ENCODE assay signal across 12 cellular contexts in genomic region chr2:43000242-43001054, GRCh38.
DNase-seq lines count a peak whose midpoint lies in the region; ATAC-seq and TF ChIP-seq lines count a peak whose summit lies in the region.
"Had no signal": no experiment of that assay in that cellular context is flagged by ENCODE, and none has a peak within 500 bp of the region (broad histone marks: within the 10 kb centered on the region; RNA-seq: fewer than 3 reads in every experiment).

No MANE protein-coding gene starts in this region.

- H3K27me3 Mint-ChIP-seq in activated B cell treated with CpG ODN at 0.5 μM for 24 hours: peaks cover 5% of the 10 kb centered on the region

- H3K36me3 ChIP-seq in stomach: no peaks in the 10 kb centered on the region
- H3K36me3 ChIP-seq: HAP-1 had no signal

- H3K27ac Mint-ChIP-seq in activated B cell treated with CpG ODN at 0.5 μM for 24 hours: peak overlapping the region; percentile 14
- H3K27ac Mint-ChIP-seq: T-helper 17 cell had no signal

- peak; percentile 15 for TF ChIP-seq POLR2A in GM19099 (IDR thresholded peaks at IDR 0.05; ENCODE audit: extremely low read depth, insufficient read length, low read depth)
- no peak for TF ChIP-seq POLR2A in stomach (IDR thresholded peaks at IDR 0.05)

- DNase-seq in activated B cell treated with CpG ODN at 0.5 μM for 24 hours: no peak
- DNase-seq in left lobe of liver (ENCODE audit: low spot score): peak; percentile 41
- no peak for DNase-seq in stomach
- DNase-seq in ACHN: no peak
- DNase-seq in activated CD4-positive, alpha-beta T cell treated with anti-CD3 and anti-CD28 coated beads, Interleukin-2, amount 50 U/mL, for 1 hour: no peak
- no peak for DNase-seq in stimulated activated naive CD4-positive, alpha-beta T cell (lab: John Stamatoyannopoulos, UW)
- DNase-seq: DMS 273 treated with DMSO at 0.1 percent for 48 hours, MV-4-11, T-helper 17 cell had no signal

- no peak overlapping the region for H3K4me3 Mint-ChIP-seq in activated B cell treated with CpG ODN at 0.5 μM for 24 hours
- H3K4me3 Mint-ChIP-seq: T-helper 17 cell had no signal

- no peak overlapping the region for H3K4me3 ChIP-seq in stomach
- H3K4me3 ChIP-seq: HAP-1, lung had no signal

- peak overlapping the region; percentile 19 to 68 (median 67) for H3K27ac ChIP-seq in stomach

- WGBS in stomach, 5 donors: 75 to 81% (median 78%) methylated on average over 23 to 24 of the region's 25 CpGs

- H3K36me3 Mint-ChIP-seq in activated B cell treated with CpG ODN at 0.5 μM for 24 hours (ENCODE audit: low read depth): no peaks in the 10 kb centered on the region

- TF ChIP-seq CTCF in activated B cell treated with CpG ODN at 0.5 μM for 24 hours (IDR thresholded peaks at IDR 0.05) (no peak), stomach (IDR thresholded peaks at IDR 0.05) (no peak)

- intact Hi-C loops in activated B cell treated with CpG ODN at 0.5 μM for 24 hours (cut with micrococcal nuclease): no loop called here
- intact Hi-C loops in stomach (cut with DNase I; ENCODE audit: low total_unique reads): no loop called here

- TF ChIP-seq EP300 in stomach (IDR thresholded peaks at IDR 0.05): no peak

- in situ Hi-C loops in ACHN (cut with HindIII; ENCODE audit: low pct_ligation_motif_present, low pct_unique_long_range_greater_than_20kb, low sequenced_read_pairs): no loop called here

- H3K27me3 ChIP-seq in stomach: no peaks in the 10 kb centered on the region

- peaks cover 10% of the 10 kb centered on the region for H3K4me1 Mint-ChIP-seq in activated B cell treated with CpG ODN at 0.5 μM for 24 hours
- H3K4me1 Mint-ChIP-seq: T-helper 17 cell had no signal

- ATAC-seq in activated B cell treated with CpG ODN at 0.5 μM for 24 hours (ENCODE audit: low read depth): peak; percentile 81
- ATAC-seq in left lobe of liver: no peak
- ATAC-seq: T-helper 17 cell had no signal

- POLR2A ChIA-PET in activated B cell treated with CpG ODN at 0.5 μM for 24 hours (lab: Charles Lee): no interaction called here

- H3K9me3 Mint-ChIP-seq in activated B cell treated with CpG ODN at 0.5 μM for 24 hours: peaks cover 7% of the 10 kb centered on the region

- CTCF ChIA-PET in activated B cell treated with CpG ODN at 0.5 μM for 24 hours (lab: Charles Lee): no interaction called here

- H3K9me3 ChIP-seq in stomach: no peaks in the 10 kb centered on the region
- H3K9me3 ChIP-seq: HAP-1 had no signal

- H3K4me1 ChIP-seq in stomach: peaks cover 30 to 49% (median 38%) of the 10 kb centered on the region in 4 donors
- H3K4me1 ChIP-seq: HAP-1 had no signal
